In the genomic region with DNA sequence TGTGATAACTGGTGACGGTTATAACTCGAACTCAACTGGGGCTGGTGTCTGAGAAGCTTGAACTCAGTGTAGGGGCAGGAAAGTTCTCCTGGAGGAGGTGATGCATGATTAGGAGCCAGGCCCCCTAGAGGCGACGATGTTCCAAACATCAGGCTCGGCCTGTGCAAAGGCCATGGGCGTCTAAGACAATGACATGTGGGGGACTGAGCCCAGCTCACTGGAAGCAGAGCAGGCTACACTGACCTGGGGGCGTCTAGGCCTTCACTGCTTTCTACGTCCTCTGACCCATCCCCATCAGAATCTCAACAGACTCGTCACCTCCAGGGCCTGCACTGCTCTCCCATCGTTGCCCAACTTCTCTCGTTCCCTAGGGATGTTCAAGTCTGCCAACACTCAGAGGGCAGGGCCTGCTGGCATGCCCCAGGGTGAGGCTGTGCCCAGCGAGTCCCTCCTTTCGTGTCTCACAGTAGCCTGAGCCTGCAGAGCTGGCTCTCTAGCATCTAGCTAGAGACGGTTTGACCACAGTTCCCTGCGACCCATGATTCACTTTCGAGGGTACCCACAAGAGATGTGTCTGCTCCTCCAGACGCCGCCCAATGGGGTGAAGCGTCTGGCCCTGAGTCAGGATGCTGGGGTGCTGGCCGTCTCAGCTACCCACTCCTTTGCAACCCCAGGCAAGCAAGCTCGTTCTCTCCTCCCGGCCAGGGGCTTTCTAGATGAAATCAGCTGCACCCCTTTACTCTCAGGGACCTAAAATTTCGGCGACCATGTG, we compare ENCODE assay signal across 8 cellular contexts.
DNase-seq lines count a peak whose midpoint lies in the region; ATAC-seq lines count a peak whose summit lies in the region.

No MANE protein-coding gene starts in this region.

- peak overlapping the region; percentile 98 to 100 for H3K4me3 Mint-ChIP-seq in effector memory CD8-positive, alpha-beta T cell
- H3K4me3 Mint-ChIP-seq in stimulated activated naive B cell treated with anti-CD40 and anti-IgM and Interleukin-4, amounts not matched to agents 10 μg/mL and 1 μg/mL and 100 μg/mL, for 72 hours, result peak overlapping the region; percentile 96 to 100

- H3K9ac ChIP-seq in mucosa of stomach (ENCODE audit: low read length), result peak overlapping the region; percentile 75

- DNase-seq in ELR (ENCODE audit: low read depth) (peak; percentile 91), NCI-H510A (lab: John Stamatoyannopoulos, UW) (peak; percentile 57)
- peak; percentile 79 to 84 for DNase-seq in activated CD4-positive, alpha-beta T cell treated with anti-CD3 and anti-CD28 coated beads, Interleukin-2, amount 50 U/mL, for 48 hours
- DNase-seq in effector memory CD8-positive, alpha-beta T cell, result peak; percentile 63 to 69 (median 67)
- peak; percentile 63 for DNase-seq in stimulated activated naive B cell treated with anti-CD40 and anti-IgM and Interleukin-4, amounts not matched to agents 10 μg/mL and 1 μg/mL and 100 μg/mL, for 72 hours

- H3K4me1 Mint-ChIP-seq in effector memory CD8-positive, alpha-beta T cell (ENCODE audit: low read depth in 2 of 2), result peaks cover 38 to 44% of the 10 kb centered on the region in 2 donors
- peaks cover 36 to 60% of the 10 kb centered on the region in 2 donors for H3K4me1 Mint-ChIP-seq in stimulated activated naive B cell treated with anti-CD40 and anti-IgM and Interleukin-4, amounts not matched to agents 10 μg/mL and 1 μg/mL and 100 μg/mL, for 72 hours

- H3K36me3 ChIP-seq in mucosa of stomach (ENCODE audit: control insufficient read depth, insufficient read depth, low read length), result no peaks in the 10 kb centered on the region

- no peaks in the 10 kb centered on the region for H3K9me3 ChIP-seq in mucosa of stomach (ENCODE audit: control insufficient read depth, low read length)

- peaks cover 64% of the 10 kb centered on the region for H3K36me3 Mint-ChIP-seq in effector memory CD8-positive, alpha-beta T cell (ENCODE audit: insufficient read depth)
- peaks cover 25 to 53% of the 10 kb centered on the region in 2 donors for H3K36me3 Mint-ChIP-seq in stimulated activated naive B cell treated with anti-CD40 and anti-IgM and Interleukin-4, amounts not matched to agents 10 μg/mL and 1 μg/mL and 100 μg/mL, for 72 hours

- H3K27me3 ChIP-seq in mucosa of stomach (ENCODE audit: control insufficient read depth, insufficient read depth, low read length), result no peaks in the 10 kb centered on the region

- ATAC-seq in HG02759 (IDR thresholded peaks at IDR 0.05; ENCODE audit: unreplicated experiment), result peak; percentile 32
- ATAC-seq in effector memory CD8-positive, alpha-beta T cell (replicated peaks), result peak; percentile 51
- ATAC-seq in stimulated activated naive B cell treated with anti-CD40 and anti-IgM and Interleukin-4, amounts not matched to agents 10 μg/mL and 1 μg/mL and 100 μg/mL, for 72 hours (replicated peaks), result peak; percentile 40 to 44
- no peak for ATAC-seq in HG02623 (IDR thresholded peaks at IDR 0.05; ENCODE audit: unreplicated experiment)

- H3K27me3 Mint-ChIP-seq in effector memory CD8-positive, alpha-beta T cell, result no peaks in the 10 kb centered on the region
- no peaks in the 10 kb centered on the region for H3K27me3 Mint-ChIP-seq in stimulated activated naive B cell treated with anti-CD40 and anti-IgM and Interleukin-4, amounts not matched to agents 10 μg/mL and 1 μg/mL and 100 μg/mL, for 72 hours

- H3K4me3 ChIP-seq in mucosa of stomach (ENCODE audit: low read length), result peak overlapping the region; percentile 79

- H3K9me3 Mint-ChIP-seq in effector memory CD8-positive, alpha-beta T cell, result no peaks in the 10 kb centered on the region
- no peaks in the 10 kb centered on the region for H3K9me3 Mint-ChIP-seq in stimulated activated naive B cell treated with anti-CD40 and anti-IgM and Interleukin-4, amounts not matched to agents 10 μg/mL and 1 μg/mL and 100 μg/mL, for 72 hours

- H3K4me1 ChIP-seq in mucosa of stomach (ENCODE audit: control insufficient read depth, insufficient read depth, low read length), result peaks cover 25% of the 10 kb centered on the region

- peak overlapping the region; percentile 100 for H3K27ac Mint-ChIP-seq in effector memory CD8-positive, alpha-beta T cell
- peak overlapping the region; percentile 99 for H3K27ac Mint-ChIP-seq in stimulated activated naive B cell treated with anti-CD40 and anti-IgM and Interleukin-4, amounts not matched to agents 10 μg/mL and 1 μg/mL and 100 μg/mL, for 72 hours
